ENCODE assay signal across 1 cellular context in genomic region chr4:138301536-138301935, GRCh38.
TF ChIP-seq lines count a peak whose summit lies in the region.

No MANE protein-coding gene starts in this region.

TF ChIP-seq in GM23338, 12 proteins besides CTCF, POLR2A, EP300 and RAD21 (continued from another document):
- no peak for TF ChIP-seq ZNF462 (CRISPR knock-in tag; IDR thresholded peaks at IDR 0.05)
- no peak for TF ChIP-seq ZNF331 (CRISPR knock-in tag; IDR thresholded peaks at IDR 0.05; ENCODE audit: low read depth)
- no peak for TF ChIP-seq REST (IDR thresholded peaks at IDR 0.05; ENCODE audit: unreplicated experiment)
